ENCODE assay signal across 7 cellular contexts in genomic region chr5:139293504-139294371, GRCh38. TPM values are rescaled to one million over a fixed set of nuclear protein-coding genes. Genes with fewer than 3 reads are reported as not detected.
DNase-seq lines count a peak whose midpoint lies in the region; ATAC-seq and TF ChIP-seq lines count a peak whose summit lies in the region.

TSS of gene MATR3 (plus strand) at chr5:139293740. CDS start at chr5:139307416, 13,676 bp downstream.

- 2% methylated on average over 61 of the region's 88 CpGs for WGBS in hepatocyte (ENCODE audit: low lambda C conversion rate, missing lambda C conversion rate)

- DNase-seq in NCI-H2081 (lab: John Stamatoyannopoulos, UW) = peak; percentile 91 to 93
- DNase-seq in T1000 (lab: John Stamatoyannopoulos, UW) = peak; percentile 86
- peak; percentile 99 for DNase-seq in astrocyte of the hippocampus (ENCODE audit: low read depth, low spot score)
- DNase-seq in hepatocyte (ENCODE audit: low spot score) = peak; percentile 98
- DNase-seq in retina = peak; percentile 99

- ATAC-seq in GM18505 (IDR thresholded peaks at IDR 0.05; ENCODE audit: unreplicated experiment) = peak; percentile 76
- ATAC-seq in HG02981 (IDR thresholded peaks at IDR 0.05; ENCODE audit: unreplicated experiment) = peak; percentile 63

- peaks cover 44% of the 10 kb centered on the region for H3K79me2 ChIP-seq in hepatocyte

- H3K27me3 ChIP-seq in hepatocyte = no peaks in the 10 kb centered on the region

- peaks cover 41% of the 10 kb centered on the region for H4K20me1 ChIP-seq in hepatocyte (ENCODE audit: insufficient read depth, poor library complexity, severe bottlenecking)

- peak within 1 kb of the TSS; percentile 75 for H3K4me2 ChIP-seq in hepatocyte

- TF ChIP-seq CTCF in hepatocyte (IDR thresholded peaks at IDR 0.05; ENCODE audit: poor library complexity) = no peak

- TF ChIP-seq POLR2A in GM18505 (IDR thresholded peaks at IDR 0.05; ENCODE audit: borderline replicate concordance, extremely low read depth, insufficient read depth, insufficient read length) = peak; percentile 95

- no peaks in the 10 kb centered on the region for H3K9me2 ChIP-seq in hepatocyte (replicated peaks; ENCODE audit: insufficient read depth)

- H3K9me3 ChIP-seq in hepatocyte (ENCODE audit: low read depth) = no peaks in the 10 kb centered on the region

- peak within 1 kb of the TSS; percentile 91 for H3K4me3 ChIP-seq in hepatocyte

- H3K4me1 ChIP-seq in hepatocyte (ENCODE audit: insufficient read depth) = peaks cover 24% of the 10 kb centered on the region

- H2AFZ ChIP-seq in hepatocyte = peak within 1 kb of the TSS; percentile 58

- peak within 1 kb of the TSS; percentile 99 for H3K27ac ChIP-seq in hepatocyte

- no peaks in the 10 kb centered on the region for H3K36me3 ChIP-seq in hepatocyte (replicated peaks; ENCODE audit: insufficient read depth, low read depth)

RNA-seq across cellular contexts. Expression of gene MATR3, which starts in this region (rescaled TPM):
- total RNA-seq in hepatocyte = 346 and 355 TPM in 2 replicates
- 176 and 183 TPM in 2 replicates for polyA plus RNA-seq in hepatocyte

Comparison
In these comparisons a context has a peak if more than half of its experiments do, and no peak if none do; other contexts are left out.
1. Peak in every context shown above with its lines: DNase-seq, ATAC-seq, H3K4me3 ChIP-seq and H3K27ac ChIP-seq.